ENCODE assay signal across 8 cellular contexts in genomic region chr15:72375501-72375845, GRCh38. TPM values are rescaled to one million over a fixed set of nuclear protein-coding genes. Genes with fewer than 3 reads are reported as not detected.
A peak's percentile ranks its signal among the peaks of the same experiment; 100 is the strongest.
DNase-seq lines count a peak whose midpoint lies in the region; ATAC-seq and TF ChIP-seq lines count a peak whose summit lies in the region.

No MANE protein-coding gene starts in this region.

- TF ChIP-seq CTCF in AG04450 (IDR thresholded peaks at IDR 0.05; ENCODE audit: low read depth, low read length) (no peak), WI38 (IDR thresholded peaks at IDR 0.05; ENCODE audit: low read depth, low read length) (no peak)

- H3K4me2 ChIP-seq in trophoblast cell (ENCODE audit: low read length) = peak overlapping the region; percentile 99

- H3K4me3 ChIP-seq in AG04450 (ENCODE audit: low read depth, low read length) (peak overlapping the region; percentile 89), WI38 (ENCODE audit: low read depth, low read length) (peak overlapping the region; percentile 82), trophoblast cell (ENCODE audit: low read depth, low read length) (peak overlapping the region; percentile 85)

- ATAC-seq in GM19023 (IDR thresholded peaks at IDR 0.05; ENCODE audit: unreplicated experiment) (peak; percentile 41), HG03103 (IDR thresholded peaks at IDR 0.05; ENCODE audit: low read depth, unreplicated experiment) (peak; percentile 31), Right ventricle myocardium superior (ENCODE audit: poor library complexity) (peak; percentile 66)

- H3K27ac ChIP-seq in AG04450 (ENCODE audit: low read depth, low read length) (peak overlapping the region; percentile 85), trophoblast cell (ENCODE audit: low read depth, low read length) (peak overlapping the region; percentile 81)

- H3K9ac ChIP-seq in trophoblast cell (ENCODE audit: low read length) = peak overlapping the region; percentile 87

- peaks cover 3% of the 10 kb centered on the region; the same call in 1 of the 2 replicates for H3K9me3 ChIP-seq in AG04450 (ENCODE audit: control insufficient read depth, insufficient read depth, low read length)
- no peaks in the 10 kb centered on the region for H3K9me3 ChIP-seq in trophoblast cell (ENCODE audit: insufficient read depth, low read depth, low read length)

- peaks cover under 1 to 2% of the 10 kb centered on the region in 2 experiments for H3K36me3 ChIP-seq in trophoblast cell (ENCODE audit: control insufficient read depth in 1 of 2, insufficient read depth in 2 of 2, low read length in 2 of 2)

- no CpG with 5 or more reads among the region's 17 CpGs for WGBS in trophoblast cell (ENCODE audit: extremely low coverage, insufficient coverage, insufficient read length)

- peak overlapping the region; percentile 86 for H4K12ac ChIP-seq in trophoblast cell (ENCODE audit: low read depth, low read length)

- H3K4ac ChIP-seq in trophoblast cell (ENCODE audit: low read depth, low read length) = peak overlapping the region; percentile 64

- H3K27me3 ChIP-seq in AG04450 (ENCODE audit: control insufficient read depth, insufficient read depth, low read length) (peaks cover 4% of the 10 kb centered on the region), trophoblast cell (ENCODE audit: insufficient read depth, low read length) (no peaks in the 10 kb centered on the region)

- peak overlapping the region; percentile 98 for H2AFZ ChIP-seq in trophoblast cell (ENCODE audit: insufficient read depth, low read length, poor library complexity)

- POLR2A ChIA-PET in AG04450 (lab: Yijun Ruan, JAX) = interaction anchor here (0.5 to 1.7 kb wide), 11 partner anchors 9 to 1617 kb away, joined by 3 to 7 read pairs (median 3); no protein-coding TSS in a partner anchor

- H3K79me2 ChIP-seq in trophoblast cell (ENCODE audit: control insufficient read depth, insufficient read depth, low read length, poor library complexity) = peaks cover 13% of the 10 kb centered on the region

- intact Hi-C loops in Right ventricle myocardium superior (cut with DNase I) = no loop called here

- no peak overlapping the region for H2BK12ac ChIP-seq in trophoblast cell (ENCODE audit: low read length)

- peaks cover 9% of the 10 kb centered on the region for H3K79me1 ChIP-seq in trophoblast cell (ENCODE audit: low read length)

- H3K14ac ChIP-seq in trophoblast cell (ENCODE audit: low read length) = peak overlapping the region; percentile 94

- peak overlapping the region; percentile 89 for H3K18ac ChIP-seq in trophoblast cell (ENCODE audit: low read length)

- CTCF ChIA-PET in AG04450 (lab: Charles Lee) = interaction anchor here (2.5 kb wide), 1 partner anchor 225 kb away, joined by 9 read pairs; no protein-coding TSS in a partner anchor

- peak overlapping the region; percentile 35 for H2BK5ac ChIP-seq in trophoblast cell (ENCODE audit: low read depth, low read length, poor library complexity)

- DNase-seq in AG04450 (ENCODE audit: low read depth, low spot score) (no peak), Right ventricle myocardium superior (no peak), trophoblast cell (peak; percentile 73), ecto neural progenitor cell (ENCODE audit: low spot score) (no peak), GF-D8 (lab: John Stamatoyannopoulos, UW) (no peak)

- peak overlapping the region; percentile 91 for H4K8ac ChIP-seq in trophoblast cell (ENCODE audit: low read depth, low read length)

- peak overlapping the region; percentile 93 for H4K91ac ChIP-seq in trophoblast cell (ENCODE audit: low read depth, low read length)

- peak overlapping the region; percentile 13 for H2AK5ac ChIP-seq in trophoblast cell (ENCODE audit: low read length)

- H2BK120ac ChIP-seq in trophoblast cell (ENCODE audit: insufficient read depth, low read length, poor library complexity) = peak overlapping the region; percentile 19

- peaks cover 2 to 11% of the 10 kb centered on the region in 2 experiments for H3K4me1 ChIP-seq in trophoblast cell (ENCODE audit: control insufficient read depth in 1 of 2, insufficient read depth in 2 of 2, low read length in 2 of 2)

- no peak overlapping the region for H3K23ac ChIP-seq in trophoblast cell (ENCODE audit: low read length)

RNA-seq across cellular contexts. Expression of gene HEXA, which starts 0.3 kb away (rescaled TPM):
- polyA plus RNA-seq in AG04450 (2011; rRNA removed) = 191 and 200 TPM in 2 replicates
- polyA minus RNA-seq in AG04450 (2011; rRNA and poly(A)+ RNA removed) = 39.3 and 47.9 TPM in 2 replicates
- total RNA-seq in Right ventricle myocardium superior = 58.7 TPM
- 84.4 and 86.9 TPM in 2 replicates for polyA plus RNA-seq in trophoblast cell (2013)

RNA-seq across cellular contexts. Expression of gene TMEM202, which starts 22.6 kb away (rescaled TPM):
- not detected in 2 replicates for polyA plus RNA-seq in AG04450 (2011; rRNA removed)
- polyA minus RNA-seq in AG04450 (2011; rRNA and poly(A)+ RNA removed) = not detected in 2 replicates
- not detected for total RNA-seq in Right ventricle myocardium superior
- not detected in 2 replicates for polyA plus RNA-seq in trophoblast cell (2013)

RNA-seq across cellular contexts. Expression of gene CELF6, which starts 55.5 kb away (rescaled TPM):
- 0.07 and 0.10 TPM in 2 replicates for polyA plus RNA-seq in AG04450 (2011; rRNA removed)
- not detected in 2 replicates for polyA minus RNA-seq in AG04450 (2011; rRNA and poly(A)+ RNA removed)
- 1.3 TPM for total RNA-seq in Right ventricle myocardium superior
- polyA plus RNA-seq in trophoblast cell (2013) = 0.15 and 0.29 TPM in 2 replicates

Comparison
In these comparisons a context has a peak if more than half of its experiments do, and no peak if none do; other contexts are left out.
1. DNase-seq: peak in trophoblast cell (2 of 2); none in AG04450 (single experiment), Right ventricle myocardium superior (single experiment), ecto neural progenitor cell (single experiment) and GF-D8 (single experiment).
2. Peak in every context shown above with its lines, with median percentiles within 50 percentile points of each other: H3K4me3 ChIP-seq and ATAC-seq.